ENCODE assay signal across 23 cellular contexts in genomic region chr10:127303105-127303504, GRCh38.
"Had no signal": no experiment of that assay in that cellular context is flagged by ENCODE, and none has a peak within 500 bp of the region (broad histone marks: within the 10 kb centered on the region; RNA-seq: fewer than 3 reads in every experiment).

No MANE protein-coding gene starts in this region.

- DNase-seq: activated CD4-positive, alpha-beta T cell treated with anti-CD3 and anti-CD28 coated beads, Interleukin-2, amount 10 ng/mL, durations not matched to agents 7 days and 5 days; activated CD4-positive, CD25-positive, alpha-beta regulatory T cell treated with anti-CD3 and anti-CD28 coated beads, Interleukin-2, amount 50 U/mL, for 72 hours; activated CD8-positive, alpha-beta memory T cell treated with anti-CD3 and anti-CD28 coated beads, Interleukin-2, amount 10 ng/mL, durations not matched to agents 7 days and 5 days; activated CD8-positive, alpha-beta T cell treated with anti-CD3 and anti-CD28 coated beads for 36 hours; activated effector memory CD4-positive, alpha-beta T cell treated with anti-CD3 and anti-CD28 coated beads, Interleukin-2, amount 50 U/mL, for 16 hours; activated naive CD4-positive, alpha-beta T cell treated with anti-CD3 and anti-CD28 coated beads, Interleukin-2, amount 10 ng/mL, durations not matched to agents 7 days and 5 days; activated T-cell treated with anti-CD3 and anti-CD28 coated beads for 4 hours; amygdala; effector CD4-positive, alpha-beta T cell; erythroblast; glutamatergic neuron; hippocampal formation; left cardiac atrium; ovary; right cardiac atrium; stimulated activated CD4-positive, alpha-beta T cell treated with anti-CD3 and anti-CD28 coated beads, Interleukin-4, amount 100 ng/mL, for 24 hours; stimulated activated naive CD8-positive, alpha-beta T cell treated with anti-CD3 and anti-CD28 coated beads, Interleukin-15, amount 100 ng/mL, for 72 hours; WERI-Rb-1 had no signal

- H3K4me3 ChIP-seq: cardiac muscle cell, ovary, tibial nerve had no signal

- H3K4me3 Mint-ChIP-seq: activated CD4-positive, alpha-beta T cell treated with anti-CD3 and anti-CD28 coated beads, Interleukin-2, amount 10 ng/mL, durations not matched to agents 7 days and 5 days; activated CD8-positive, alpha-beta memory T cell treated with anti-CD3 and anti-CD28 coated beads, Interleukin-2, amount 10 ng/mL, durations not matched to agents 7 days and 5 days; activated CD8-positive, alpha-beta T cell treated with anti-CD3 and anti-CD28 coated beads for 36 hours; activated naive CD4-positive, alpha-beta T cell treated with anti-CD3 and anti-CD28 coated beads, Interleukin-2, amount 10 ng/mL, durations not matched to agents 7 days and 5 days; dendritic cell treated with granulocyte-macrophage colony-stimulating factor and Interleukin-4, amounts not matched to agents 40 ng/mL and 50 ng/mL, for 4 days; memory B cell; natural killer cell treated with Interleukin-12 subunit alpha and Interleukin-12 subunit beta and Interleukin-15 and Interleukin-18, amount 100 ng/mL, for 72 hours; stimulated activated naive CD8-positive, alpha-beta T cell treated with anti-CD3 and anti-CD28 coated beads, Interleukin-15, amount 100 ng/mL, for 72 hours had no signal

- H3K4me1 Mint-ChIP-seq: activated CD4-positive, alpha-beta T cell treated with anti-CD3 and anti-CD28 coated beads, Interleukin-2, amount 10 ng/mL, durations not matched to agents 7 days and 5 days; activated CD8-positive, alpha-beta memory T cell treated with anti-CD3 and anti-CD28 coated beads, Interleukin-2, amount 10 ng/mL, durations not matched to agents 7 days and 5 days; activated naive CD4-positive, alpha-beta T cell treated with anti-CD3 and anti-CD28 coated beads, Interleukin-2, amount 10 ng/mL, durations not matched to agents 7 days and 5 days; memory B cell; stimulated activated naive CD8-positive, alpha-beta T cell treated with anti-CD3 and anti-CD28 coated beads, Interleukin-15, amount 100 ng/mL, for 72 hours had no signal

- ATAC-seq: activated CD8-positive, alpha-beta memory T cell treated with anti-CD3 and anti-CD28 coated beads, Interleukin-2, amount 10 ng/mL, durations not matched to agents 7 days and 5 days; activated CD8-positive, alpha-beta T cell treated with anti-CD3 and anti-CD28 coated beads for 36 hours; natural killer cell treated with Interleukin-12 subunit alpha and Interleukin-12 subunit beta and Interleukin-15 and Interleukin-18, amount 100 ng/mL, for 72 hours; right cardiac atrium; stimulated activated naive CD8-positive, alpha-beta T cell treated with anti-CD3 and anti-CD28 coated beads, Interleukin-15, amount 100 ng/mL, for 72 hours had no signal

- H3K36me3 Mint-ChIP-seq: activated CD8-positive, alpha-beta memory T cell treated with anti-CD3 and anti-CD28 coated beads, Interleukin-2, amount 10 ng/mL, durations not matched to agents 7 days and 5 days; activated naive CD4-positive, alpha-beta T cell treated with anti-CD3 and anti-CD28 coated beads, Interleukin-2, amount 10 ng/mL, durations not matched to agents 7 days and 5 days; memory B cell; natural killer cell treated with Interleukin-12 subunit alpha and Interleukin-12 subunit beta and Interleukin-15 and Interleukin-18, amount 100 ng/mL, for 72 hours had no signal

- H3K27ac ChIP-seq: cardiac muscle cell, ovary, tibial nerve, WERI-Rb-1 had no signal

- H3K27me3 Mint-ChIP-seq: activated CD8-positive, alpha-beta memory T cell treated with anti-CD3 and anti-CD28 coated beads, Interleukin-2, amount 10 ng/mL, durations not matched to agents 7 days and 5 days; dendritic cell treated with granulocyte-macrophage colony-stimulating factor and Interleukin-4, amounts not matched to agents 40 ng/mL and 50 ng/mL, for 4 days; memory B cell had no signal

- H3K9me3 ChIP-seq: ovary, tibial nerve had no signal

- H3K9me3 Mint-ChIP-seq: activated CD4-positive, alpha-beta T cell treated with anti-CD3 and anti-CD28 coated beads, Interleukin-2, amount 10 ng/mL, durations not matched to agents 7 days and 5 days; activated CD8-positive, alpha-beta T cell treated with anti-CD3 and anti-CD28 coated beads for 36 hours; activated naive CD4-positive, alpha-beta T cell treated with anti-CD3 and anti-CD28 coated beads, Interleukin-2, amount 10 ng/mL, durations not matched to agents 7 days and 5 days; dendritic cell treated with granulocyte-macrophage colony-stimulating factor and Interleukin-4, amounts not matched to agents 40 ng/mL and 50 ng/mL, for 4 days; natural killer cell treated with Interleukin-12 subunit alpha and Interleukin-12 subunit beta and Interleukin-15 and Interleukin-18, amount 100 ng/mL, for 72 hours had no signal

- H3K4me1 ChIP-seq: tibial nerve had no signal

- H3K27me3 ChIP-seq: cardiac muscle cell, ovary, tibial nerve had no signal

- H3K36me3 ChIP-seq: cardiac muscle cell, ovary, WERI-Rb-1 had no signal

- H3K27ac Mint-ChIP-seq: activated CD4-positive, alpha-beta T cell treated with anti-CD3 and anti-CD28 coated beads, Interleukin-2, amount 10 ng/mL, durations not matched to agents 7 days and 5 days; activated CD8-positive, alpha-beta memory T cell treated with anti-CD3 and anti-CD28 coated beads, Interleukin-2, amount 10 ng/mL, durations not matched to agents 7 days and 5 days; activated CD8-positive, alpha-beta T cell treated with anti-CD3 and anti-CD28 coated beads for 36 hours; activated naive CD4-positive, alpha-beta T cell treated with anti-CD3 and anti-CD28 coated beads, Interleukin-2, amount 10 ng/mL, durations not matched to agents 7 days and 5 days; dendritic cell treated with granulocyte-macrophage colony-stimulating factor and Interleukin-4, amounts not matched to agents 40 ng/mL and 50 ng/mL, for 4 days; memory B cell; natural killer cell treated with Interleukin-12 subunit alpha and Interleukin-12 subunit beta and Interleukin-15 and Interleukin-18, amount 100 ng/mL, for 72 hours; stimulated activated naive CD8-positive, alpha-beta T cell treated with anti-CD3 and anti-CD28 coated beads, Interleukin-15, amount 100 ng/mL, for 72 hours had no signal
